In genomic region chr19:35248310-35249145, GRCh38 we compare ENCODE assay signal across 1 cellular context.
TF ChIP-seq lines count a peak whose summit lies in the region.

Gene LSR (plus strand): TSS chr19:35249002. CDS start chr19:35249023, 21 bp downstream.

TF ChIP-seq in HEK293, 187 proteins besides CTCF, POLR2A, EP300 and RAD21 (continued from another document and continues in another):
- TF ChIP-seq ZNF280D (tag by site-specific recombination; IDR thresholded peaks at IDR 0.05) = peak; percentile 6; the same call in 1 of the 2 replicates
- TF ChIP-seq GLI4 (tag by site-specific recombination; IDR thresholded peaks at IDR 0.05) = peak; percentile 80
- peak; percentile 100 for TF ChIP-seq ZNF580 (tag by site-specific recombination; IDR thresholded peaks at IDR 0.05)
- no peak for TF ChIP-seq ZNF473 (tag by site-specific recombination; IDR thresholded peaks at IDR 0.05)
- peak; percentile 87 for TF ChIP-seq ELK4 (IDR thresholded peaks at IDR 0.05; ENCODE audit: borderline replicate concordance, low read depth, low read length)
- no peak for TF ChIP-seq ZNF560 (tag by site-specific recombination; IDR thresholded peaks at IDR 0.05; ENCODE audit: borderline replicate concordance)
- no peak; the same call in 1 of the 2 replicates for TF ChIP-seq ZNF558 (tag by site-specific recombination; IDR thresholded peaks at IDR 0.05)
- peak; percentile 82 for TF ChIP-seq ZSCAN30 (tag by site-specific recombination; IDR thresholded peaks at IDR 0.05)
- TF ChIP-seq ZNF157 (tag by site-specific recombination; IDR thresholded peaks at IDR 0.05) = peak; percentile 10; the same call in 1 of the 2 replicates
- no peak; the same call in none of the 2 replicates for TF ChIP-seq PRDM1 (tag by site-specific recombination; IDR thresholded peaks at IDR 0.05)
- TF ChIP-seq PBX3 (CRISPR knock-in tag; IDR thresholded peaks at IDR 0.05) = no peak; the same call in 1 of the 2 replicates
- TF ChIP-seq ZNF239 (tag by site-specific recombination; IDR thresholded peaks at IDR 0.05) = peak; percentile 89
- TF ChIP-seq ZNF529 (tag by site-specific recombination; IDR thresholded peaks at IDR 0.05; ENCODE audit: insufficient replicate concordance) = no peak
- peak; percentile 91 for TF ChIP-seq ZNF24 (tag by site-specific recombination; IDR thresholded peaks at IDR 0.05)
- no peak for TF ChIP-seq FEZF1 (tag by site-specific recombination; IDR thresholded peaks at IDR 0.05)
- TF ChIP-seq SP2 (tag by site-specific recombination; IDR thresholded peaks at IDR 0.05) = peak; percentile 100
- TF ChIP-seq ZNF521 (tag by site-specific recombination; IDR thresholded peaks at IDR 0.05) = no peak
- TF ChIP-seq ZBTB6 (tag by site-specific recombination; IDR thresholded peaks at IDR 0.05) = no peak; the same call in 1 of the 2 replicates
- peak; percentile 96 for TF ChIP-seq KLF16 (tag by site-specific recombination; IDR thresholded peaks at IDR 0.05)
- no peak for TF ChIP-seq SETDB1 (IDR thresholded peaks at IDR 0.05; ENCODE audit: insufficient read length, low read length)
- no peak for TF ChIP-seq ZNF426 (tag by site-specific recombination; IDR thresholded peaks at IDR 0.05)
- no peak for TF ChIP-seq ZNF221 (tag by site-specific recombination; IDR thresholded peaks at IDR 0.05; ENCODE audit: borderline replicate concordance)
- no peak for TF ChIP-seq ZNF658 (tag by site-specific recombination; IDR thresholded peaks at IDR 0.05)
- TF ChIP-seq ZBTB44 (tag by site-specific recombination; IDR thresholded peaks at IDR 0.05) = no peak; the same call in 1 of the 2 replicates
- peak; percentile 85 for TF ChIP-seq SALL2 (tag by site-specific recombination; IDR thresholded peaks at IDR 0.05; ENCODE audit: borderline replicate concordance)
- TF ChIP-seq KLF1 (tag by site-specific recombination; IDR thresholded peaks at IDR 0.05) = peak; percentile 95
- no peak for TF ChIP-seq ZNF768 (tag by site-specific recombination; IDR thresholded peaks at IDR 0.05)
- no peak for TF ChIP-seq ZNF354C (tag by site-specific recombination; IDR thresholded peaks at IDR 0.05; ENCODE audit: borderline replicate concordance, low read depth)
- TF ChIP-seq PRDM6 (tag by site-specific recombination; IDR thresholded peaks at IDR 0.05) = no peak; the same call in 1 of the 2 replicates
- peak; percentile 86 for TF ChIP-seq ZBTB17 (tag by site-specific recombination; IDR thresholded peaks at IDR 0.05)
- no peak for TF ChIP-seq ZNF792 (tag by site-specific recombination; IDR thresholded peaks at IDR 0.05)
- TF ChIP-seq ZNF121 (tag by site-specific recombination; IDR thresholded peaks at IDR 0.05) = 0 out of 2 replicates have a peak, but pooled peaks have one; percentile 55
- TF ChIP-seq ZFHX2 (tag by site-specific recombination; conservative IDR thresholded peaks at IDR 0.05) = peak; percentile 66
- TF ChIP-seq ZNF621 (tag by site-specific recombination; IDR thresholded peaks at IDR 0.05) = no peak
- peak; percentile 97 for TF ChIP-seq ZSCAN5A (tag by site-specific recombination; IDR thresholded peaks at IDR 0.05)
- TF ChIP-seq ZSCAN18 (tag by site-specific recombination; IDR thresholded peaks at IDR 0.05) = peak; percentile 36
- peak; percentile 100 for TF ChIP-seq ZBTB26 (tag by site-specific recombination; optimal IDR thresholded peaks at IDR 0.05)
- peak; percentile 44; the same call in 1 of the 2 replicates for TF ChIP-seq ZNF341 (tag by site-specific recombination; IDR thresholded peaks at IDR 0.05; ENCODE audit: low read depth)
- no peak for TF ChIP-seq ZNF585B (tag by site-specific recombination; IDR thresholded peaks at IDR 0.05)
- no peak for TF ChIP-seq ZFP3 (tag by site-specific recombination; IDR thresholded peaks at IDR 0.05; ENCODE audit: low read depth)
- TF ChIP-seq ZNF654 (tag by site-specific recombination; IDR thresholded peaks at IDR 0.05; ENCODE audit: low read depth) = no peak
- TF ChIP-seq ZNF324 (tag by site-specific recombination; IDR thresholded peaks at IDR 0.05) = peak; percentile 93
- TF ChIP-seq ZSCAN23 (tag by site-specific recombination; IDR thresholded peaks at IDR 0.05) = peak; percentile 89
- TF ChIP-seq SCRT1 (tag by site-specific recombination; IDR thresholded peaks at IDR 0.05; ENCODE audit: borderline replicate concordance) = peak; percentile 100
- peak; percentile 58 for TF ChIP-seq YY2 (tag by site-specific recombination; IDR thresholded peaks at IDR 0.05)
- TF ChIP-seq MEIS1 (CRISPR knock-in tag; IDR thresholded peaks at IDR 0.05; ENCODE audit: borderline replicate concordance) = no peak
- TF ChIP-seq KLF7 (tag by site-specific recombination; IDR thresholded peaks at IDR 0.05; ENCODE audit: borderline replicate concordance) = peak; percentile 98
- no peak; the same call in 1 of the 2 replicates for TF ChIP-seq ZNF701 (tag by site-specific recombination; IDR thresholded peaks at IDR 0.05)
- TF ChIP-seq ZNF48 (tag by site-specific recombination; IDR thresholded peaks at IDR 0.05) = no peak
- TF ChIP-seq ZNF18 (tag by site-specific recombination; IDR thresholded peaks at IDR 0.05) = peak; percentile 49
